In genomic region chr10:69639291-69640195, GRCh38 we compare ENCODE assay signal across 7 cellular contexts. TPM values are rescaled to one million over a fixed set of nuclear protein-coding genes. Genes with fewer than 3 reads are reported as not detected.
DNase-seq lines count a peak whose midpoint lies in the region; ATAC-seq, FAIRE-seq and TF ChIP-seq lines count a peak whose summit lies in the region.

No MANE protein-coding gene starts in this region.

- H3K27ac ChIP-seq in caudate nucleus (ENCODE audit: low read depth, low read length): no peak overlapping the region
- no peak overlapping the region for H3K27ac ChIP-seq in kidney (ENCODE audit: low read depth in 2 of 2, low read length in 2 of 2)

- TF ChIP-seq CTCF in GM10248 (IDR thresholded peaks at IDR 0.05; ENCODE audit: control extremely low read depth, extremely low read depth, low read depth, missing control alignments) (peak; percentile 68), kidney (IDR thresholded peaks at IDR 0.05; ENCODE audit: borderline replicate concordance, extremely low read depth, insufficient read depth) (peak; percentile 74)

- FAIRE-seq in kidney (lab: Jason Lieb, UNC): peak; percentile 38

- POLR2A ChIA-PET in GM10248 (lab: Yijun Ruan, JAX): no interaction called here

- DNase-seq in GM10248 (ENCODE audit: extremely low spot score) (peak; percentile 75), NAMALWA (ENCODE audit: low spot score) (peak; percentile 80), caudate nucleus (lab: John Stamatoyannopoulos, UW) (peak in 50 of 61 donors; percentile 6 to 82 (median 34)), kidney (no peak)
- peak; percentile 26 to 50 (median 34) for DNase-seq in activated CD4-positive, CD25-positive, alpha-beta regulatory T cell (lab: John Stamatoyannopoulos, UW)
- peak; percentile 45 to 47 (median 46) for DNase-seq in stimulated activated CD4-positive, alpha-beta T cell treated with anti-CD3 and anti-CD28 coated beads, Interleukin-1b, Interleukin-23, amount 100 ng/mL, for 24 hours (ENCODE audit: low read depth in 4 of 4, low spot score in 1 of 4)

- intact Hi-C loops in kidney (cut with DNase I): loop anchor here (5.0 kb wide), 1 partner anchor 122 kb away; no protein-coding TSS in a partner anchor

- H3K36me3 ChIP-seq in kidney (ENCODE audit: control insufficient read depth in 1 of 2, insufficient read depth in 2 of 2, low read length in 2 of 2): no peaks in the 10 kb centered on the region

- H3K9me3 ChIP-seq in kidney (ENCODE audit: control insufficient read depth in 1 of 2, low read length in 2 of 2): no peaks in the 10 kb centered on the region

- H3K4me1 ChIP-seq in kidney (ENCODE audit: control insufficient read depth in 1 of 2, insufficient read depth in 1 of 2, low read depth in 1 of 2, low read length in 2 of 2): no peaks in the 10 kb centered on the region

- ATAC-seq in GM21723 (IDR thresholded peaks at IDR 0.05; ENCODE audit: unreplicated experiment): no peak

- H3K9ac ChIP-seq in kidney (ENCODE audit: low read length in 2 of 2): no peak overlapping the region

- H3K4me3 ChIP-seq in kidney (ENCODE audit: low read length in 2 of 2): no peak overlapping the region

- CTCF ChIA-PET in GM10248 (lab: Yijun Ruan, JAX): interaction anchor here (0.7 to 6.0 kb wide), 15 partner anchors 11 to 273 kb away, joined by 3 to 108 read pairs (median 3); no protein-coding TSS in a partner anchor

RNA-seq across cellular contexts. Expression of gene FAM241B, which starts 9.5 kb away (rescaled TPM):
- total RNA-seq in kidney: 7.6 TPM
- polyA plus RNA-seq in kidney (ENCODE audit: insufficient read depth, low read depth, low replicate concordance): 23.7 TPM
